ENCODE assay signal across 31 cellular contexts in the genomic region with DNA sequence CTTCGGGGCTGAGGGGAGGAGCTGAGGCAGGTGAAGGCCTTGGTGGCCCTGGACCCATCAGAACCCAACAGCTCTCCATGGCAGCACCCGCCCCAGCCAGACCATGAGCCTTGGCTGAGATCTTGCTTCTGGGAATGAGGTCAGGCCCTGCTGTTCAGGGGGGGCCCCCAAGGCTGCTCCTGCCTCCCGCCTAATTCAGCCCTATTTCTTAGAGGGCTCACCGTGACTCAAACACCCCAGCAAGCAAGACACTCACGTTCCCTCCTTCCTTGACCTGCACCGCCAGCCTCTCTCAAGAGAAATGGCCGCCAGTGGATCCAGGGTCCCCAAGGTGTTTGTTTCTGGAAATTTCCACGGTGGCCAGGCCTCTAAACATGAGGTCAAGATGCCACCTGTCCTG.
"Had no signal": no experiment of that assay in that cellular context is flagged by ENCODE, and none has a peak within 500 bp of the region (broad histone marks: within the 10 kb centered on the region; RNA-seq: fewer than 3 reads in every experiment).

No MANE protein-coding gene starts in this region.

- H3K4me3 ChIP-seq: ascending aorta, cardiac muscle cell, MG63, Peyer's patch, SJSA1 had no signal

- H3K27me3 ChIP-seq: ascending aorta, cardiac muscle cell, MG63, Peyer's patch, SJSA1 had no signal

- DNase-seq: activated CD4-positive, alpha-beta T cell treated with anti-CD3 and anti-CD28 coated beads, Interleukin-2, amount 10 ng/mL, durations not matched to agents 24 days and 14 days; activated CD4-positive, alpha-beta T cell treated with anti-CD3 and anti-CD28 coated beads, Interleukin-2, amount 50 U/mL, for 4 hours; activated CD8-positive, alpha-beta T cell treated with anti-CD3 and anti-CD28 coated beads for 36 hours; activated effector memory CD4-positive, alpha-beta T cell treated with anti-CD3 and anti-CD28 coated beads, Interleukin-2, amount 50 U/mL, for 16 hours; activated naive CD4-positive, alpha-beta T cell treated with Interleukin-2 at 50 U/mL for 16 hours; activated T-cell treated with anti-CD3 and anti-CD28 coated beads, Interleukin-2, amount 50 U/mL, for 1 hour; activated T-cell treated with anti-CD3 and anti-CD28 coated beads, Interleukin-2, amount 50 U/mL, for 72 hours; amniotic stem cell; cerebellar nuclear complex; Kasumi-1; KG1; MG63; NCI-H1092; NCI-H1436 treated with DMSO at 0.1 percent for 48 hours; NCI-H1694 treated with DMSO at 0.1 percent for 48 hours; NCI-H2029; NCI-H2107; NCI-H2171; NCI-H510A; NCI-H526; NCI-H748 treated with DMSO at 0.1 percent for 48 hours; NK-92 treated with Interleukin-12 subunit alpha and Interleukin-12 subunit beta, amount 100 ng/mL, for 24 hours; Peyer's patch; RPMI8226; SHP77 treated with DMSO at 0.1 percent for 48 hours; SK-N-SH had no signal

- H3K4me1 ChIP-seq: ascending aorta, Peyer's patch, SJSA1 had no signal

- H3K9me3 ChIP-seq: ascending aorta, MG63, Peyer's patch, SJSA1, SK-N-SH had no signal

- ATAC-seq: activated CD8-positive, alpha-beta T cell treated with anti-CD3 and anti-CD28 coated beads for 36 hours; activated T-cell treated with anti-CD3 and anti-CD28 coated beads, Interleukin-2, amount 50 U/mL, for 72 hours; activated T-helper 17 cell treated with anti-CD3 and anti-CD28 coated beads, Interleukin-2, amount 50 U/mL, for 72 hours; PC-3 had no signal

- H3K36me3 ChIP-seq: ascending aorta, cardiac muscle cell, MG63, Peyer's patch, SJSA1 had no signal

- H3K27ac ChIP-seq: ascending aorta, cardiac muscle cell, Peyer's patch, SJSA1 had no signal
